In genomic region chr1:32364836-32365235, GRCh38 we compare ENCODE assay signal across 29 cellular contexts. TPM values are rescaled to one million over a fixed set of nuclear protein-coding genes. Genes with fewer than 3 reads are reported as not detected.
"Had no signal": no experiment of that assay in that cellular context is flagged by ENCODE, and none has a peak within 500 bp of the region (broad histone marks: within the 10 kb centered on the region; RNA-seq: fewer than 3 reads in every experiment).

No MANE protein-coding gene starts in this region.

- H3K4me3 ChIP-seq: hepatocyte, left ventricle myocardium inferior, lung, mucosa of descending colon, pancreas, prostate gland, sigmoid colon, tibial nerve, uterus had no signal

- ATAC-seq: mucosa of descending colon; naive thymus-derived CD4-positive, alpha-beta T cell; natural killer cell treated with Interleukin-12 subunit alpha and Interleukin-12 subunit beta and Interleukin-15 and Interleukin-18, amount 100 ng/mL, for 72 hours; pancreas; right cardiac atrium; stimulated activated memory B cell treated with anti-CD40 and anti-IgM and Interleukin-4, amounts not matched to agents 10 μg/mL and 1 μg/mL and 100 μg/mL, for 72 hours; stimulated activated naive CD8-positive, alpha-beta T cell treated with anti-CD3 and anti-CD28 coated beads, Interleukin-15, amount 100 ng/mL, for 72 hours had no signal

- H3K27me3 Mint-ChIP-seq: stimulated activated memory B cell treated with anti-CD40 and anti-IgM and Interleukin-4, amounts not matched to agents 10 μg/mL and 1 μg/mL and 100 μg/mL, for 72 hours; stimulated activated naive CD8-positive, alpha-beta T cell treated with anti-CD3 and anti-CD28 coated beads, Interleukin-15, amount 100 ng/mL, for 72 hours had no signal

- H3K4me2 ChIP-seq: hepatocyte had no signal

- H3K27ac Mint-ChIP-seq: natural killer cell treated with Interleukin-12 subunit alpha and Interleukin-12 subunit beta and Interleukin-15 and Interleukin-18, amount 100 ng/mL, for 72 hours; stimulated activated naive CD8-positive, alpha-beta T cell treated with anti-CD3 and anti-CD28 coated beads, Interleukin-15, amount 100 ng/mL, for 72 hours; type B pancreatic cell had no signal

- H3K27me3 ChIP-seq: hepatocyte, pancreas, sigmoid colon, tibial nerve, uterus had no signal

- H3K9me3 ChIP-seq: left ventricle myocardium inferior, mucosa of descending colon, pancreas, prostate gland, sigmoid colon, tibial nerve, uterus had no signal

- H3K9me3 Mint-ChIP-seq: mesothelial cell of epicardium; natural killer cell treated with Interleukin-12 subunit alpha and Interleukin-12 subunit beta and Interleukin-15 and Interleukin-18, amount 100 ng/mL, for 72 hours; stimulated activated memory B cell treated with anti-CD40 and anti-IgM and Interleukin-4, amounts not matched to agents 10 μg/mL and 1 μg/mL and 100 μg/mL, for 72 hours; stimulated activated naive CD8-positive, alpha-beta T cell treated with anti-CD3 and anti-CD28 coated beads, Interleukin-15, amount 100 ng/mL, for 72 hours; type B pancreatic cell had no signal

- H3K36me3 ChIP-seq: uterus had no signal

- H3K4me3 Mint-ChIP-seq: mesothelial cell of epicardium; naive thymus-derived CD4-positive, alpha-beta T cell; natural killer cell treated with Interleukin-12 subunit alpha and Interleukin-12 subunit beta and Interleukin-15 and Interleukin-18, amount 100 ng/mL, for 72 hours; stimulated activated memory B cell treated with anti-CD40 and anti-IgM and Interleukin-4, amounts not matched to agents 10 μg/mL and 1 μg/mL and 100 μg/mL, for 72 hours; stimulated activated naive CD8-positive, alpha-beta T cell treated with anti-CD3 and anti-CD28 coated beads, Interleukin-15, amount 100 ng/mL, for 72 hours; type B pancreatic cell had no signal

- H3K27ac ChIP-seq: hepatocyte, left ventricle myocardium inferior, pancreas, prostate gland, sigmoid colon, tibial nerve, uterus had no signal

- DNase-seq: islet precursor cell; left ventricle myocardium inferior; mesendoderm; naive thymus-derived CD4-positive, alpha-beta T cell; retina; right cardiac atrium; sigmoid colon; small intestine; stimulated activated CD4-positive, alpha-beta T cell treated with anti-CD3 and anti-CD28 coated beads, Interleukin-1b, Interleukin-23, amount 100 ng/mL, for 48 hours; stimulated activated CD4-positive, alpha-beta T cell treated with anti-CD3 and anti-CD28 coated beads, Interleukin-2, amount 100 ng/mL, for 48 hours; stimulated activated CD4-positive, alpha-beta T cell treated with anti-CD3 and anti-CD28 coated beads, Interleukin-4, amount 100 ng/mL, for 4 hours; stimulated activated CD8-positive, alpha-beta memory T cell treated with anti-CD3 and anti-CD28 coated beads, Interleukin-4, amount 100 ng/mL, for 48 hours; stimulated activated naive CD4-positive, alpha-beta T cell treated with Interleukin-2 at 50 U/mL for 16 hours; stimulated activated naive CD8-positive, alpha-beta T cell treated with anti-CD3 and anti-CD28 coated beads, Interleukin-15, amount 100 ng/mL, for 72 hours; substantia nigra; uterus had no signal

- H2AFZ ChIP-seq: hepatocyte had no signal

RNA-seq across cellular contexts. Expression of gene TSSK3, which starts 2.5 kb away (rescaled TPM):
- total RNA-seq: kidney epithelial cell, temporal lobe had no signal
- polyA plus RNA-seq: neural cell had no signal
